In the genomic region with DNA sequence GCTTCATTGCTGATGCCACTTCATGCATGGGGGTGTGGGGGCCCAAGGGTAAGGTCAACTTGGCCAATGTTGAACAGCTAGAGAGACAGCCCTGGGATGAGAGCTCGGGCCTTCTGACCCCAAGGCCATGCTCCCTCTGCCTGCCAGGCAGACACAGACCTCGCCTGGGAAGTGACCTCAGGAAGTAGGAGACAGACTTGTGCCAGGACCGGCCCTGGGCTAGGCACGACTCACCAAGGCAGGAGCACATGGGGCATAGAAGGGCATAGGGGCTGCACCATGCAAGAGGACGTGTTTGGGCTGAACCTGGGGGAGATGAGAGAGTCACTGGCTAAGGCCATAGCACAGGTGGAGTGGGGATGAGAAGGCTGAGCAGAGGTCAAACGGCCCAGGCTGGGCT, we compare ENCODE assay signal across 29 cellular contexts. TPM values are rescaled to one million over a fixed set of nuclear protein-coding genes. Genes with fewer than 3 reads are reported as not detected.
A peak's percentile ranks its signal among the peaks of the same experiment; 100 is the strongest.
DNase-seq lines count a peak whose midpoint lies in the region; ATAC-seq, FAIRE-seq and TF ChIP-seq lines count a peak whose summit lies in the region.
"Had no signal": no experiment of that assay in that cellular context is flagged by ENCODE, and none has a peak within 500 bp of the region (broad histone marks: within the 10 kb centered on the region; RNA-seq: fewer than 3 reads in every experiment).

No MANE protein-coding gene starts in this region.

- H3K27me3 Mint-ChIP-seq in astrocyte (ENCODE audit: low read depth, unreplicated experiment): peaks cover 11% of the 10 kb centered on the region
- no peaks in the 10 kb centered on the region for H3K27me3 Mint-ChIP-seq in activated CD4-positive, alpha-beta T cell treated with anti-CD3 and anti-CD28 coated beads for 36 hours
- H3K27me3 Mint-ChIP-seq: activated CD8-positive, alpha-beta T cell treated with anti-CD3 and anti-CD28 coated beads for 36 hours; effector memory CD8-positive, alpha-beta T cell; naive B cell had no signal

- peaks cover 10% of the 10 kb centered on the region for H3K79me2 ChIP-seq in astrocyte (ENCODE audit: insufficient read depth, low read length)

- no peaks in the 10 kb centered on the region for H3K9me3 ChIP-seq in BLaER1 treated with 17β-estradiol and CSF1 and Interleukin-3, amounts not matched to agents 10 nM and 100 nM (replicated peaks in 1 of 11)
- H3K9me3 ChIP-seq in astrocyte (ENCODE audit: insufficient read depth, low read depth, low read length): no peaks in the 10 kb centered on the region
- H3K9me3 ChIP-seq: adrenal gland, breast epithelium, MG63, upper lobe of left lung had no signal

- peaks cover 2% of the 10 kb centered on the region for H3K9me3 Mint-ChIP-seq in astrocyte (ENCODE audit: unreplicated experiment)
- H3K9me3 Mint-ChIP-seq in activated CD4-positive, alpha-beta T cell treated with anti-CD3 and anti-CD28 coated beads for 36 hours (ENCODE audit: low read depth): no peaks in the 10 kb centered on the region
- H3K9me3 Mint-ChIP-seq: activated CD8-positive, alpha-beta T cell treated with anti-CD3 and anti-CD28 coated beads for 36 hours; effector memory CD8-positive, alpha-beta T cell; naive B cell had no signal

- DNase-seq in astrocyte (ENCODE audit: low read depth) (no peak), sciatic nerve (ENCODE audit: low spot score) (peak; percentile 52), anterior cingulate cortex (lab: John Stamatoyannopoulos, UW) (no peak)
- no peak for DNase-seq in activated CD8-positive, alpha-beta memory T cell treated with anti-CD3 and anti-CD28 coated beads for 24 hours
- DNase-seq in activated CD4-positive, alpha-beta T cell treated with anti-CD3 and anti-CD28 coated beads for 36 hours: no peak
- DNase-seq: activated CD8-positive, alpha-beta T cell treated with anti-CD3 and anti-CD28 coated beads for 36 hours; activated effector memory CD4-positive, alpha-beta T cell treated with Interleukin-2 at 50 U/mL for 16 hours; activated T-cell treated with anti-CD3 and anti-CD28 coated beads for 4 hours; C1 segment of cervical spinal cord; DMS79 treated with DMSO at 0.1 percent for 48 hours; effector memory CD8-positive, alpha-beta T cell; erythroblast; KG1; MG63; naive B cell; NCI-H1417; nucleus accumbens; stimulated activated CD4-positive, alpha-beta T cell treated with anti-CD3 and anti-CD28 coated beads, Interleukin-2, amount 100 ng/mL, for 48 hours; upper lobe of left lung had no signal

- no peak overlapping the region for H2AFZ ChIP-seq in astrocyte (ENCODE audit: low read depth, low read length)

- peak overlapping the region in 2 of 11 experiments; percentile 18 to 23; a peak in 13 of 22 replicates for H3K27ac ChIP-seq in BLaER1 treated with 17β-estradiol and CSF1 and Interleukin-3, amounts not matched to agents 10 nM and 100 nM
- H3K27ac ChIP-seq in astrocyte (ENCODE audit: low read depth, low read length) (no peak overlapping the region), layer of hippocampus (ENCODE audit: low read depth, low read length) (peak overlapping the region; percentile 89)

- 0 out of 22 replicates have a peak, but pooled peaks cover 0 to 6% (median 0%) of the 10 kb centered on the region in 11 experiments for H4K20me1 ChIP-seq in BLaER1 treated with 17β-estradiol and CSF1 and Interleukin-3, amounts not matched to agents 10 nM and 100 nM
- peaks cover 76% of the 10 kb centered on the region for H4K20me1 ChIP-seq in astrocyte (ENCODE audit: insufficient read depth, low read length)

- H3K36me3 Mint-ChIP-seq in astrocyte (ENCODE audit: low read depth, unreplicated experiment): peaks cover 19% of the 10 kb centered on the region
- H3K36me3 Mint-ChIP-seq in activated CD4-positive, alpha-beta T cell treated with anti-CD3 and anti-CD28 coated beads for 36 hours (ENCODE audit: low read depth): no peaks in the 10 kb centered on the region
- H3K36me3 Mint-ChIP-seq: naive B cell had no signal

- peaks cover 0 to 33% (median 30%) of the 10 kb centered on the region in 10 experiments; a peak in 18 of 20 replicates for H3K4me1 ChIP-seq in BLaER1 treated with 17β-estradiol and CSF1 and Interleukin-3, amounts not matched to agents 10 nM and 100 nM
- peaks cover 23% of the 10 kb centered on the region for H3K4me1 ChIP-seq in astrocyte (ENCODE audit: insufficient read depth, low read length)

- peak overlapping the region; percentile 58 for H3K27ac Mint-ChIP-seq in astrocyte (ENCODE audit: unreplicated experiment)
- no peak overlapping the region for H3K27ac Mint-ChIP-seq in activated CD4-positive, alpha-beta T cell treated with anti-CD3 and anti-CD28 coated beads for 36 hours
- H3K27ac Mint-ChIP-seq: activated CD8-positive, alpha-beta T cell treated with anti-CD3 and anti-CD28 coated beads for 36 hours had no signal

- no peak overlapping the region for H3K4me3 Mint-ChIP-seq in astrocyte (ENCODE audit: unreplicated experiment)
- H3K4me3 Mint-ChIP-seq in activated CD4-positive, alpha-beta T cell treated with anti-CD3 and anti-CD28 coated beads for 36 hours: no peak overlapping the region
- H3K4me3 Mint-ChIP-seq: activated CD8-positive, alpha-beta T cell treated with anti-CD3 and anti-CD28 coated beads for 36 hours; effector memory CD8-positive, alpha-beta T cell; naive B cell had no signal

- ATAC-seq in sciatic nerve (no peak), GM21717 (IDR thresholded peaks at IDR 0.05; ENCODE audit: unreplicated experiment) (no peak)
- ATAC-seq in activated CD4-positive, alpha-beta T cell treated with anti-CD3 and anti-CD28 coated beads for 36 hours: no peak
- ATAC-seq: activated CD4-positive, CD25-positive, alpha-beta regulatory T cell treated with anti-CD3 and anti-CD28 coated beads, Interleukin-2, amount 50 U/mL, for 24 hours; activated CD8-positive, alpha-beta T cell treated with anti-CD3 and anti-CD28 coated beads for 36 hours; effector memory CD8-positive, alpha-beta T cell; HCT116 had no signal

- intact Hi-C loops in sciatic nerve (cut with DNase I): no loop called here
- intact Hi-C loops in activated CD4-positive, alpha-beta T cell treated with anti-CD3 and anti-CD28 coated beads for 36 hours (cut with DNase I, micrococcal nuclease): no loop called here

- H3K4me2 ChIP-seq in BLaER1 treated with 17β-estradiol and CSF1 and Interleukin-3, amounts not matched to agents 10 nM and 100 nM: no peak overlapping the region; a peak in 3 of 22 replicates
- no peak overlapping the region for H3K4me2 ChIP-seq in astrocyte (ENCODE audit: low read length)

- no peaks in the 10 kb centered on the region for H3K27me3 ChIP-seq in BLaER1 treated with 17β-estradiol and CSF1 and Interleukin-3, amounts not matched to agents 10 nM and 100 nM
- H3K27me3 ChIP-seq in astrocyte (ENCODE audit: insufficient read depth, low read length): no peaks in the 10 kb centered on the region
- H3K27me3 ChIP-seq in layer of hippocampus (ENCODE audit: control insufficient read depth, insufficient read depth, low read length): no peaks in the 10 kb centered on the region
- H3K27me3 ChIP-seq: adrenal gland, breast epithelium, MG63, upper lobe of left lung had no signal

- H3K9ac ChIP-seq in BLaER1 treated with 17β-estradiol and CSF1 and Interleukin-3, amounts not matched to agents 10 nM and 100 nM: peak overlapping the region in 8 of 11 experiments; percentile 8 to 61 (median 32); a peak in 8 of 22 replicates
- no peak overlapping the region for H3K9ac ChIP-seq in astrocyte (ENCODE audit: low read length)

- H3K4me1 Mint-ChIP-seq in astrocyte (ENCODE audit: low read depth, unreplicated experiment): peaks cover 9% of the 10 kb centered on the region
- peaks cover 3% of the 10 kb centered on the region for H3K4me1 Mint-ChIP-seq in activated CD4-positive, alpha-beta T cell treated with anti-CD3 and anti-CD28 coated beads for 36 hours

- peaks cover 0 to 37% (median 10%) of the 10 kb centered on the region in 11 experiments; a peak in 12 of 22 replicates for H3K36me3 ChIP-seq in BLaER1 treated with 17β-estradiol and CSF1 and Interleukin-3, amounts not matched to agents 10 nM and 100 nM
- H3K36me3 ChIP-seq in astrocyte (ENCODE audit: insufficient read depth, low read length): peaks cover 2% of the 10 kb centered on the region
- H3K36me3 ChIP-seq: adrenal gland, breast epithelium had no signal

- CTCF ChIA-PET in activated CD4-positive, alpha-beta T cell treated with anti-CD3 and anti-CD28 coated beads for 36 hours (lab: Charles Lee): no interaction called here

- no peak overlapping the region; a peak in 1 of 20 replicates for H3K4me3 ChIP-seq in BLaER1 treated with 17β-estradiol and CSF1 and Interleukin-3, amounts not matched to agents 10 nM and 100 nM
- H3K4me3 ChIP-seq in astrocyte (ENCODE audit: insufficient read depth, low read depth, low read length): no peak overlapping the region
- H3K4me3 ChIP-seq: adrenal gland, breast epithelium, coronary artery, MG63, upper lobe of left lung had no signal

- POLR2A ChIA-PET in activated CD4-positive, alpha-beta T cell treated with anti-CD3 and anti-CD28 coated beads for 36 hours (lab: Charles Lee): no interaction called here

- FAIRE-seq in astrocyte (lab: Jason Lieb, UNC): no peak
- FAIRE-seq: HTR-8/SVneo, TTC549 had no signal

- no peak for TF ChIP-seq CTCF in astrocyte (IDR thresholded peaks at IDR 0.05; ENCODE audit: insufficient read depth, low read depth, low read length)

RNA-seq across cellular contexts. Expression of a gene that starts 27.1 kb away (rescaled TPM):
- total RNA-seq in astrocyte (21.4 and 26.2 TPM in 2 replicates), sciatic nerve (150 TPM)
- total RNA-seq in activated CD4-positive, alpha-beta T cell treated with anti-CD3 and anti-CD28 coated beads for 36 hours: under 1 TPM; 0.53 to 0.75 TPM

Comparison
In these comparisons a context has a peak if more than half of its experiments do, and no peak if none do; other contexts are left out.
1. RNA of a gene that starts 27.1 kb away (total RNA-seq): 150 TPM in sciatic nerve (single experiment) and 21.4 to 26.2 TPM in astrocyte; 0.53 to 0.75 TPM in activated CD4-positive, alpha-beta T cell treated with anti-CD3 and anti-CD28 coated beads for 36 hours; every median in the first group is over 10 times any median in the second.